ENCODE assay signal across 9 cellular contexts in genomic region chr12:93798752-93799151, GRCh38.
"Had no signal": no experiment of that assay in that cellular context is flagged by ENCODE, and none has a peak within 500 bp of the region (broad histone marks: within the 10 kb centered on the region; RNA-seq: fewer than 3 reads in every experiment).

No MANE protein-coding gene starts in this region.

- DNase-seq: activated CD4-positive, alpha-beta T cell treated with anti-CD3 and anti-CD28 coated beads, Interleukin-2, amount 10 ng/mL, durations not matched to agents 7 days and 5 days; heart right ventricle; naive thymus-derived CD8-positive, alpha-beta T cell; pancreas; stimulated activated CD4-positive, alpha-beta T cell treated with anti-CD3 and anti-CD28 coated beads, Interleukin-1b, Interleukin-23, amount 100 ng/mL, for 48 hours; T-helper 1 cell; WERI-Rb-1 had no signal

- H3K4me3 Mint-ChIP-seq: activated CD4-positive, alpha-beta T cell treated with anti-CD3 and anti-CD28 coated beads, Interleukin-2, amount 10 ng/mL, durations not matched to agents 7 days and 5 days; naive thymus-derived CD8-positive, alpha-beta T cell had no signal

- H3K36me3 ChIP-seq: gastroesophageal sphincter, heart right ventricle, pancreas, WERI-Rb-1 had no signal

- H3K27me3 Mint-ChIP-seq: activated CD4-positive, alpha-beta T cell treated with anti-CD3 and anti-CD28 coated beads, Interleukin-2, amount 10 ng/mL, durations not matched to agents 7 days and 5 days; naive thymus-derived CD8-positive, alpha-beta T cell had no signal

- ATAC-seq: gastroesophageal sphincter; heart right ventricle; left lobe of liver; naive thymus-derived CD8-positive, alpha-beta T cell; pancreas had no signal

- H3K4me1 ChIP-seq: pancreas had no signal

- H3K9me3 ChIP-seq: gastroesophageal sphincter, heart right ventricle, pancreas had no signal

- H3K9me3 Mint-ChIP-seq: naive thymus-derived CD8-positive, alpha-beta T cell had no signal

- H3K27ac ChIP-seq: gastroesophageal sphincter, heart right ventricle, pancreas, WERI-Rb-1 had no signal

- H3K4me3 ChIP-seq: gastroesophageal sphincter, heart right ventricle, pancreas had no signal

- H3K27ac Mint-ChIP-seq: activated CD4-positive, alpha-beta T cell treated with anti-CD3 and anti-CD28 coated beads, Interleukin-2, amount 10 ng/mL, durations not matched to agents 7 days and 5 days; naive thymus-derived CD8-positive, alpha-beta T cell had no signal

- H3K27me3 ChIP-seq: gastroesophageal sphincter, heart right ventricle, pancreas had no signal
